27 cellular contexts compared by ENCODE assay signal in genomic region chr1:205189162-205189561, GRCh38.
"Had no signal": no experiment of that assay in that cellular context is flagged by ENCODE, and none has a peak within 500 bp of the region (broad histone marks: within the 10 kb centered on the region; RNA-seq: fewer than 3 reads in every experiment).

No MANE protein-coding gene starts in this region.

- ATAC-seq: activated CD4-positive, alpha-beta T cell treated with anti-CD3 and anti-CD28 coated beads for 36 hours; activated T-cell treated with anti-CD3 and anti-CD28 coated beads, Interleukin-2, amount 50 U/mL, for 4 hours; left lobe of liver; lower lobe of right lung; naive thymus-derived CD4-positive, alpha-beta T cell; stimulated activated naive B cell treated with anti-CD40 and anti-IgM and Interleukin-4, amounts not matched to agents 10 μg/mL and 1 μg/mL and 100 μg/mL, for 72 hours had no signal

- H3K4me3 ChIP-seq: coronary artery, hepatocyte, lower lobe of right lung, sigmoid colon, smooth muscle cell, vagina had no signal

- H3K36me3 ChIP-seq: vagina had no signal

- DNase-seq: activated B cell treated with CpG ODN at 0.5 μM for 24 hours; activated CD4-positive, alpha-beta T cell treated with anti-CD3 and anti-CD28 coated beads for 36 hours; activated CD4-positive, alpha-beta T cell treated with anti-CD3 and anti-CD28 coated beads, Interleukin-2, amount 50 U/mL, for 48 hours; activated CD8-positive, alpha-beta memory T cell treated with anti-CD3 and anti-CD28 coated beads, Interleukin-2, amount 50 U/mL, for 48 hours; activated naive CD4-positive, alpha-beta T cell treated with Interleukin-2 at 50 U/mL for 16 hours; activated T-cell treated with anti-CD3 and anti-CD28 coated beads, Interleukin-2, amount 50 U/mL, for 4 hours; amygdala; cerebellar nuclear complex; endodermal cell; erythroblast; foreskin melanocyte; immature natural killer cell; lower lobe of right lung; naive thymus-derived CD4-positive, alpha-beta T cell; retina; sigmoid colon; stimulated activated CD4-positive, alpha-beta T cell treated with anti-CD3 and anti-CD28 coated beads, Interleukin-15, amount 100 ng/mL, for 24 hours; stimulated activated naive B cell treated with anti-CD40 and anti-IgM and Interleukin-4, amounts not matched to agents 10 μg/mL and 1 μg/mL and 100 μg/mL, for 72 hours; trophoblast cell had no signal

- H3K27ac Mint-ChIP-seq: activated B cell treated with CpG ODN at 0.5 μM for 24 hours; activated CD4-positive, alpha-beta T cell treated with anti-CD3 and anti-CD28 coated beads for 36 hours; activated T-helper 2 cell treated with anti-CD3 and anti-CD28 coated beads, Interferon-gamma antibody, Interleukin-2, Interleukin-4, amounts not matched to agents 10 μg/mL and 5 μg/mL and 100 μg/mL, durations not matched to agents 14 hours and 24 hours and 36 hours; endodermal cell; immature natural killer cell; progenitor cell of endocrine pancreas had no signal

- H3K27ac ChIP-seq: coronary artery, hepatocyte, lower lobe of right lung, sigmoid colon, vagina had no signal

- FAIRE-seq: bronchial epithelial cell had no signal

- H3K9me3 Mint-ChIP-seq: activated B cell treated with CpG ODN at 0.5 μM for 24 hours; activated T-cell treated with anti-CD3 and anti-CD28 coated beads, Interleukin-2, amount 50 U/mL, for 4 hours; activated T-helper 2 cell treated with anti-CD3 and anti-CD28 coated beads, Interferon-gamma antibody, Interleukin-2, Interleukin-4, amounts not matched to agents 10 μg/mL and 5 μg/mL and 100 μg/mL, durations not matched to agents 14 hours and 24 hours and 36 hours; endodermal cell; immature natural killer cell; stimulated activated naive B cell treated with anti-CD40 and anti-IgM and Interleukin-4, amounts not matched to agents 10 μg/mL and 1 μg/mL and 100 μg/mL, for 72 hours had no signal

- H3K27me3 ChIP-seq: hepatocyte, sigmoid colon, vagina had no signal

- H3K27me3 Mint-ChIP-seq: activated B cell treated with CpG ODN at 0.5 μM for 24 hours; activated CD4-positive, alpha-beta T cell treated with anti-CD3 and anti-CD28 coated beads for 36 hours; naive thymus-derived CD4-positive, alpha-beta T cell; progenitor cell of endocrine pancreas; stimulated activated naive B cell treated with anti-CD40 and anti-IgM and Interleukin-4, amounts not matched to agents 10 μg/mL and 1 μg/mL and 100 μg/mL, for 72 hours had no signal

- H3K4me3 Mint-ChIP-seq: activated B cell treated with CpG ODN at 0.5 μM for 24 hours; activated CD4-positive, alpha-beta T cell treated with anti-CD3 and anti-CD28 coated beads for 36 hours; activated T-cell treated with anti-CD3 and anti-CD28 coated beads, Interleukin-2, amount 50 U/mL, for 4 hours; endodermal cell; immature natural killer cell; naive thymus-derived CD4-positive, alpha-beta T cell; stimulated activated naive B cell treated with anti-CD40 and anti-IgM and Interleukin-4, amounts not matched to agents 10 μg/mL and 1 μg/mL and 100 μg/mL, for 72 hours had no signal

- H3K9me3 ChIP-seq: lower lobe of right lung, sigmoid colon, vagina had no signal
